In genomic region chr19:15253076-15253475, GRCh38 we compare ENCODE assay signal across 19 cellular contexts. TPM values are rescaled to one million over a fixed set of nuclear protein-coding genes. Genes with fewer than 3 reads are reported as not detected.
DNase-seq lines count a peak whose midpoint lies in the region; ATAC-seq, FAIRE-seq and TF ChIP-seq lines count a peak whose summit lies in the region.
"Had no signal": no experiment of that assay in that cellular context is flagged by ENCODE, and none has a peak within 500 bp of the region (broad histone marks: within the 10 kb centered on the region; RNA-seq: fewer than 3 reads in every experiment).

No MANE protein-coding gene starts in this region.

- in situ Hi-C loops in K562 (cut with MboI), result no loop called here

- no peak overlapping the region for H2BK12ac ChIP-seq in neuronal stem cell (ENCODE audit: low read length)

- H3K27ac Mint-ChIP-seq in activated CD4-positive, alpha-beta memory T cell treated with anti-CD3 and anti-CD28 coated beads, Interleukin-2, amount 10 ng/mL, durations not matched to agents 7 days and 5 days, result no peak overlapping the region
- H3K27ac Mint-ChIP-seq: activated B cell treated with CpG ODN at 0.5 μM for 24 hours; activated naive CD8-positive, alpha-beta T cell had no signal

- H3K18ac ChIP-seq in neuronal stem cell (ENCODE audit: low read length), result no peak overlapping the region

- no peak for FAIRE-seq in K562 (lab: Jason Lieb, UNC)
- FAIRE-seq: GM18507, H54 had no signal

- H3K9me3 Mint-ChIP-seq in activated CD4-positive, alpha-beta memory T cell treated with anti-CD3 and anti-CD28 coated beads, Interleukin-2, amount 10 ng/mL, durations not matched to agents 7 days and 5 days, result no peaks in the 10 kb centered on the region
- H3K9me3 Mint-ChIP-seq: activated B cell treated with CpG ODN at 0.5 μM for 24 hours had no signal

- no peak overlapping the region for H4K8ac ChIP-seq in neuronal stem cell (ENCODE audit: low read depth, low read length)

- H4K91ac ChIP-seq in neuronal stem cell (ENCODE audit: low read depth, low read length, poor library complexity), result no peak overlapping the region

- no peaks in the 10 kb centered on the region for H3K4me1 Mint-ChIP-seq in activated CD4-positive, alpha-beta memory T cell treated with anti-CD3 and anti-CD28 coated beads, Interleukin-2, amount 10 ng/mL, durations not matched to agents 7 days and 5 days

- H3K4me2 ChIP-seq in K562 (ENCODE audit: insufficient read depth, low read length) (no peak overlapping the region), neuronal stem cell (ENCODE audit: insufficient read depth, low read length, poor library complexity, severe bottlenecking) (no peak overlapping the region)

- TF ChIP-seq RAD21 in K562 (CRISPR knock-in tag; conservative IDR thresholded peaks at IDR 0.05 in 1 of 2, IDR thresholded peaks at IDR 0.05 in 1 of 2), result no peak

- H2BK120ac ChIP-seq in neuronal stem cell (ENCODE audit: low read depth, low read length), result no peak overlapping the region

- no peak for TF ChIP-seq POLR2A in K562 (conservative IDR thresholded peaks at IDR 0.05)
- no peak for TF ChIP-seq POLR2A in thyroid gland (IDR thresholded peaks at IDR 0.05)

- H3K4me3 Mint-ChIP-seq in activated CD4-positive, alpha-beta memory T cell treated with anti-CD3 and anti-CD28 coated beads, Interleukin-2, amount 10 ng/mL, durations not matched to agents 7 days and 5 days, result no peak overlapping the region
- H3K4me3 Mint-ChIP-seq: activated B cell treated with CpG ODN at 0.5 μM for 24 hours; activated naive CD8-positive, alpha-beta T cell had no signal

- no peak for TF ChIP-seq CTCF in K562 (IDR thresholded peaks at IDR 0.05 in 2 of 3, conservative IDR thresholded peaks at IDR 0.05 in 1 of 3; ENCODE audit: insufficient read depth in 2 of 3, low read depth in 1 of 3, low read length in 3 of 3)
- TF ChIP-seq CTCF in thyroid gland (IDR thresholded peaks at IDR 0.05), result no peak

- H3K4me1 ChIP-seq in K562 (replicated peaks in 1 of 2; ENCODE audit: control insufficient read depth in 2 of 2, insufficient read depth in 2 of 2, low read length in 2 of 2) (peaks cover 0 to 11% of the 10 kb centered on the region in 2 experiments; a peak in 1 of 5 replicates), neuronal stem cell (ENCODE audit: control insufficient read depth in 2 of 2, insufficient read depth in 1 of 2, low read depth in 1 of 2, low read length in 2 of 2) (peaks cover 0 to 26% of the 10 kb centered on the region in 2 donors), thyroid gland (peaks cover 2 to 52% of the 10 kb centered on the region in 2 donors)

- BruUV-seq in K562 (replicated peaks; lab: Mats Ljungman, UMichigan), result no TSS peak

- peaks cover 64% of the 10 kb centered on the region for H3K36me3 Mint-ChIP-seq in activated CD4-positive, alpha-beta memory T cell treated with anti-CD3 and anti-CD28 coated beads, Interleukin-2, amount 10 ng/mL, durations not matched to agents 7 days and 5 days (ENCODE audit: low read depth)
- H3K36me3 Mint-ChIP-seq: activated naive CD8-positive, alpha-beta T cell had no signal

- H3K9me3 ChIP-seq in K562 (replicated peaks; ENCODE audit: control insufficient read depth, insufficient read depth, low read depth, low read length) (no peaks in the 10 kb centered on the region), neuronal stem cell (replicated peaks in 1 of 2; ENCODE audit: control insufficient read depth in 2 of 2, insufficient read depth in 1 of 2, low read depth in 1 of 2, low read length in 2 of 2) (no peaks in the 10 kb centered on the region), thyroid gland (no peaks in the 10 kb centered on the region)

- CTCF ChIA-PET in K562 (lab: Yijun Ruan, JAX; ENCODE audit: low intra/inter-chr PET ratio), result no interaction called here
- CTCF ChIA-PET in activated CD4-positive, alpha-beta memory T cell treated with anti-CD3 and anti-CD28 coated beads, Interleukin-2, amount 10 ng/mL, durations not matched to agents 7 days and 5 days (lab: Charles Lee), result no interaction called here

- no peak overlapping the region for H2AK5ac ChIP-seq in neuronal stem cell (ENCODE audit: low read depth, low read length)

- no peak for ATAC-seq in K562
- ATAC-seq in HG02870 (IDR thresholded peaks at IDR 0.05; ENCODE audit: unreplicated experiment), result no peak

- H2BK15ac ChIP-seq in neuronal stem cell (ENCODE audit: low read length), result no peak overlapping the region

- intact Hi-C loops in K562 (cut with micrococcal nuclease), result no loop called here
- intact Hi-C loops in thyroid gland (cut with DNase I), result no loop called here

- DNase-seq in NCI-H2081 (lab: John Stamatoyannopoulos, UW), result peak; percentile 45 to 73
- no peak for DNase-seq in NCI-H2081 treated with DMSO at 0.1 percent for 48 hours (lab: John Stamatoyannopoulos, UW)
- DNase-seq in K562 (ENCODE audit: extremely low read depth in 1 of 4, low spot score in 3 of 4), result no peak
- no peak for DNase-seq in neuronal stem cell (ENCODE audit: low spot score)
- DNase-seq in thyroid gland, result no peak
- DNase-seq in activated CD4-positive, alpha-beta memory T cell treated with anti-CD3 and anti-CD28 coated beads, Interleukin-2, amount 10 ng/mL, durations not matched to agents 7 days and 5 days, result no peak
- DNase-seq in stimulated activated CD4-positive, alpha-beta T cell treated with anti-CD3 and anti-CD28 coated beads, Interleukin-4, amount 100 ng/mL, for 24 hours, result no peak
- DNase-seq: activated B cell treated with CpG ODN at 0.5 μM for 24 hours; activated CD8-positive, alpha-beta memory T cell treated with anti-CD3 and anti-CD28 coated beads, Interleukin-2, amount 50 U/mL, for 4 hours; GDM1; MV-4-11; NCI-H345 had no signal

- H3K79me1 ChIP-seq in neuronal stem cell (ENCODE audit: low read depth, low read length), result peaks cover 16% of the 10 kb centered on the region

- H3K27ac ChIP-seq in K562 (ENCODE audit: extremely low read depth, low read depth, low read length) (no peak overlapping the region), neuronal stem cell (replicated peaks; ENCODE audit: low read length) (no peak overlapping the region), thyroid gland (peak overlapping the region in 2 of 3 donors; percentile 49 to 76)
- H3K27ac ChIP-seq: 22Rv1 had no signal

- H3K4me3 ChIP-seq in K562 (no peak overlapping the region), neuronal stem cell (ENCODE audit: low read length in 2 of 2) (peak overlapping the region in 1 of 2 donors; percentile 10), thyroid gland (replicated peaks in 1 of 3) (no peak overlapping the region)

- no peaks in the 10 kb centered on the region for H3K27me3 Mint-ChIP-seq in activated CD4-positive, alpha-beta memory T cell treated with anti-CD3 and anti-CD28 coated beads, Interleukin-2, amount 10 ng/mL, durations not matched to agents 7 days and 5 days
- H3K27me3 Mint-ChIP-seq: activated B cell treated with CpG ODN at 0.5 μM for 24 hours; activated naive CD8-positive, alpha-beta T cell had no signal

- H3K9me1 ChIP-seq in K562 (ENCODE audit: control insufficient read depth, insufficient read depth, low read length), result peaks cover 5% of the 10 kb centered on the region

- H3K36me3 ChIP-seq in K562 (ENCODE audit: control insufficient read depth, insufficient read depth, low read length) (peaks cover 98% of the 10 kb centered on the region; the same call in 2 of the 3 replicates), neuronal stem cell (replicated peaks in 1 of 2; ENCODE audit: control insufficient read depth in 2 of 2, insufficient read depth in 2 of 2, low read length in 2 of 2) (peaks cover 70 to 98% of the 10 kb centered on the region in 2 donors), thyroid gland (peaks cover 63 to 64% of the 10 kb centered on the region in 2 donors)

- H3K9ac ChIP-seq in K562 (ENCODE audit: insufficient read depth in 1 of 2, low read depth in 2 of 2, low read length in 2 of 2), result no peak overlapping the region
- H3K9ac ChIP-seq in neuronal stem cell (ENCODE audit: low read depth, low read length, poor library complexity), result peak overlapping the region; percentile 24

- H2BK5ac ChIP-seq in neuronal stem cell (ENCODE audit: low read length), result no peak overlapping the region

- no peaks in the 10 kb centered on the region for H3K27me3 ChIP-seq in K562 (ENCODE audit: control insufficient read depth in 2 of 2, insufficient read depth in 2 of 2, low read length in 2 of 2)
- H3K27me3 ChIP-seq in neuronal stem cell (ENCODE audit: control insufficient read depth in 3 of 3, insufficient read depth in 3 of 3, low read depth in 1 of 3, low read length in 3 of 3), result no peaks in the 10 kb centered on the region
- H3K27me3 ChIP-seq in thyroid gland, result no peaks in the 10 kb centered on the region

- H3K23ac ChIP-seq in neuronal stem cell (ENCODE audit: low read depth, low read length, poor library complexity), result no peak overlapping the region

- peaks cover 9% of the 10 kb centered on the region; the same call in 2 of the 3 replicates for H3K79me2 ChIP-seq in K562 (ENCODE audit: control insufficient read depth, insufficient read depth, low read length)

- WGBS in K562 (ENCODE audit: insufficient coverage, low coverage, missing lambda C conversion rate), result 92% methylated on average over 7 of the region's 8 CpGs
- WGBS in neuronal stem cell (ENCODE audit: extremely low coverage in 2 of 2, insufficient read length in 2 of 2, insufficient replicate concordance in 1 of 2), 2 donors, result no CpG with 5 or more reads among the region's 8 CpGs
- WGBS in thyroid gland, 2 donors, result 89 to 96% methylated on average over 4 to 7 of the region's 8 CpGs

- no peak overlapping the region for H3K14ac ChIP-seq in neuronal stem cell (ENCODE audit: low read length)

- POLR2A ChIA-PET in K562 (lab: Yijun Ruan, JAX), result no interaction called here
- POLR2A ChIA-PET in activated CD4-positive, alpha-beta memory T cell treated with anti-CD3 and anti-CD28 coated beads, Interleukin-2, amount 10 ng/mL, durations not matched to agents 7 days and 5 days (lab: Charles Lee), result interaction anchor here (1.1 kb wide), 1 partner anchor 26 kb away, joined by 4 read pairs; no protein-coding TSS in a partner anchor

- no peak overlapping the region for H3K4ac ChIP-seq in neuronal stem cell (ENCODE audit: low read length)

- H2AFZ ChIP-seq in K562 (ENCODE audit: low read depth, low read length) (no peak overlapping the region), neuronal stem cell (ENCODE audit: low read length) (no peak overlapping the region)

- H4K20me1 ChIP-seq in K562 (replicated peaks; ENCODE audit: control insufficient read depth, insufficient read depth, low read length), result peaks cover 28% of the 10 kb centered on the region

- no peak for TF ChIP-seq EP300 in K562 (IDR thresholded peaks at IDR 0.05; ENCODE audit: low read length)

RNA-seq across cellular contexts. Expression of gene EPHX3, which starts 20.8 kb away (rescaled TPM):
- 0.39 and 1.6 TPM in 2 replicates for total RNA-seq in K562 (2011; cell fraction: chromatin; rRNA removed; ENCODE audit: low replicate concordance)
- 0.79 and 0.83 TPM in 2 replicates for total RNA-seq in K562 (2011; cell fraction: nucleolus; rRNA removed)
- total RNA-seq in K562 (2011; cell fraction: nucleoplasm; rRNA removed), result 0.69 and 0.88 TPM in 2 replicates
- total RNA-seq in K562 (2014; rRNA removed) (not detected in 2 replicates), K562 (2014; rRNA removed; fragmentation: Illumina TruSeq; extraction: Trizol) (not detected in 2 replicates), K562 (2015; rRNA removed; fragmentation: Illumina TruSeq; extraction: Trizol) (not detected in 2 replicates), K562 (2021) (0.20 TPM in 1 of 2 replicates, not detected in the other), thyroid gland (1 to 10 TPM in 1 of 4 donors, under 1 TPM in 1, not detected in 2; 0.59 to 1.1 TPM)
- polyA plus RNA-seq in K562 (2011; rRNA removed) (0.07 TPM in 1 of 2 replicates, not detected in the other), K562 (2014; fragmentation: Illumina TruSeq; extraction: Trizol) (not detected in 2 replicates), K562 (2014; fragmentation: Nextera tagmentation; extraction: Ambion mirVana) (not detected), K562 (2014; rRNA removed) (not detected in 2 replicates)
- polyA plus RNA-seq in K562 (2011; cell fraction: cytosol; rRNA removed), result 0.06 and 0.12 TPM in 2 replicates
- polyA plus RNA-seq in K562 (2011; cell fraction: nucleus; rRNA removed), result 0.21 and 0.50 TPM in 2 replicates
- not detected in 2 replicates for polyA plus RNA-seq in K562 (2012)
- not detected in 2 replicates for polyA minus RNA-seq in K562 (2011; rRNA and poly(A)+ RNA removed)
- polyA minus RNA-seq in K562 (2011; cell fraction: cytosol; rRNA and poly(A)+ RNA removed), result not detected in 2 replicates
- polyA minus RNA-seq in K562 (2011; cell fraction: nucleus; rRNA and poly(A)+ RNA removed), result not detected in 2 replicates
- 1.1 TPM for polyA plus RNA-seq in neuronal stem cell (2013, experiment 1 of 2)
- 1.1 TPM for polyA plus RNA-seq in neuronal stem cell (2013, experiment 2 of 2)
- under 1 TPM in 1 of 2 experiments, not detected in 1; 0.20 TPM for total RNA-seq in activated CD4-positive, alpha-beta memory T cell treated with anti-CD3 and anti-CD28 coated beads, Interleukin-2, amount 10 ng/mL, durations not matched to agents 7 days and 5 days
- total RNA-seq: activated B cell treated with CpG ODN at 0.5 μM for 24 hours, lung microvascular endothelial cell, occipital lobe had no signal

RNA-seq across cellular contexts. Expression of gene NOTCH3, which starts 52.3 kb away (rescaled TPM):
- total RNA-seq in K562 (2011; cell fraction: chromatin; rRNA removed; ENCODE audit: low replicate concordance), result 4.3 and 8.9 TPM in 2 replicates
- total RNA-seq in K562 (2011; cell fraction: nucleolus; rRNA removed), result 6.2 and 8.7 TPM in 2 replicates
- 4.3 and 5.2 TPM in 2 replicates for total RNA-seq in K562 (2011; cell fraction: nucleoplasm; rRNA removed)
- total RNA-seq in K562 (2014; rRNA removed) (0.45 and 1.1 TPM in 2 replicates), K562 (2014; rRNA removed; fragmentation: Illumina TruSeq; extraction: Trizol) (0.11 and 0.13 TPM in 2 replicates), K562 (2015; rRNA removed; fragmentation: Illumina TruSeq; extraction: Trizol) (0.18 and 0.30 TPM in 2 replicates), K562 (2021) (0.34 and 1.2 TPM in 2 replicates), thyroid gland (10 to 100 TPM; 10.9 to 53.9 (median 20.0) TPM)
- polyA plus RNA-seq in K562 (2011; rRNA removed) (0.22 and 0.28 TPM in 2 replicates), K562 (2014; fragmentation: Illumina TruSeq; extraction: Trizol) (0.08 and 0.12 TPM in 2 replicates), K562 (2014; fragmentation: Nextera tagmentation; extraction: Ambion mirVana) (under 1 TPM; under 0.01 to 0.01 TPM), K562 (2014; rRNA removed) (0.15 and 0.16 TPM in 2 replicates)
- 0.09 and 0.24 TPM in 2 replicates for polyA plus RNA-seq in K562 (2011; cell fraction: cytosol; rRNA removed)
- polyA plus RNA-seq in K562 (2011; cell fraction: nucleus; rRNA removed), result 0.90 and 2.0 TPM in 2 replicates
- 0.51 and 0.65 TPM in 2 replicates for polyA plus RNA-seq in K562 (2012)
- polyA minus RNA-seq in K562 (2011; rRNA and poly(A)+ RNA removed), result 0.84 TPM in 1 of 2 replicates, not detected in the other
- polyA minus RNA-seq in K562 (2011; cell fraction: cytosol; rRNA and poly(A)+ RNA removed), result 0.95 TPM in 1 of 2 replicates, not detected in the other
- 1.9 and 2.6 TPM in 2 replicates for polyA minus RNA-seq in K562 (2011; cell fraction: nucleus; rRNA and poly(A)+ RNA removed)
- polyA plus RNA-seq in neuronal stem cell (2013, experiment 1 of 2), result 33.0 TPM
- 33.5 TPM for polyA plus RNA-seq in neuronal stem cell (2013, experiment 2 of 2)
- total RNA-seq in activated CD4-positive, alpha-beta memory T cell treated with anti-CD3 and anti-CD28 coated beads, Interleukin-2, amount 10 ng/mL, durations not matched to agents 7 days and 5 days, result not detected
- total RNA-seq: activated B cell treated with CpG ODN at 0.5 μM for 24 hours had no signal

Comparison
In these comparisons a context has a peak if more than half of its experiments do, and no peak if none do; other contexts are left out.
1. DNase-seq: peak in NCI-H2081 (2 of 2); none in NCI-H2081 treated with DMSO at 0.1 percent for 48 hours (single experiment), K562 (0 of 4), neuronal stem cell (single experiment), thyroid gland (0 of 2), activated CD4-positive, alpha-beta memory T cell treated with anti-CD3 and anti-CD28 coated beads, Interleukin-2, amount 10 ng/mL, durations not matched to agents 7 days and 5 days (single experiment) and stimulated activated CD4-positive, alpha-beta T cell treated with anti-CD3 and anti-CD28 coated beads, Interleukin-4, amount 100 ng/mL, for 24 hours (single experiment).
2. H3K27ac ChIP-seq: peak in thyroid gland (2 of 3); none in K562 (single experiment) and neuronal stem cell (single experiment).